Comparison of ENCODE assay signal across 24 cellular contexts in genomic region chr5:129358069-129358468, GRCh38.
A peak's percentile ranks its signal among the peaks of the same experiment; 100 is the strongest.
DNase-seq lines count a peak whose midpoint lies in the region; ATAC-seq and TF ChIP-seq lines count a peak whose summit lies in the region.
"Had no signal": no experiment of that assay in that cellular context is flagged by ENCODE, and none has a peak within 500 bp of the region (broad histone marks: within the 10 kb centered on the region; RNA-seq: fewer than 3 reads in every experiment).

No MANE protein-coding gene starts in this region.

- 0 out of 2 replicates have a peak overlapping the region, but pooled peaks have one; percentile 39 for H2AFZ ChIP-seq in PC-9

- H3K9ac ChIP-seq in endodermal cell (ENCODE audit: extremely low read depth, low read length, poor library complexity, severe bottlenecking): no peak overlapping the region
- no peak overlapping the region for H3K9ac ChIP-seq in mesendoderm (ENCODE audit: low read length)
- H3K9ac ChIP-seq: BLaER1 had no signal

- no peak overlapping the region for H2BK15ac ChIP-seq in mesendoderm (replicated peaks; ENCODE audit: low read depth)

- peaks cover 7% of the 10 kb centered on the region for H3K4me1 Mint-ChIP-seq in endodermal cell
- H3K4me1 Mint-ChIP-seq: CD14-positive monocyte; CD4-positive, alpha-beta memory T cell; CD4-positive, CD25-positive, alpha-beta regulatory T cell; CD8-positive, alpha-beta memory T cell had no signal

- H3K9me2 ChIP-seq in PC-9 (ENCODE audit: insufficient read depth): no peaks in the 10 kb centered on the region

- H3K56ac ChIP-seq in mesendoderm (ENCODE audit: low read length): no peak overlapping the region

- H3K27ac Mint-ChIP-seq in endodermal cell: no peak overlapping the region
- H3K27ac Mint-ChIP-seq: CD14-positive monocyte; CD4-positive, alpha-beta memory T cell; CD4-positive, CD25-positive, alpha-beta regulatory T cell; CD8-positive, alpha-beta memory T cell had no signal

- no peaks in the 10 kb centered on the region for H3K36me3 Mint-ChIP-seq in endodermal cell (ENCODE audit: low read depth)
- H3K36me3 Mint-ChIP-seq: CD14-positive monocyte; CD4-positive, alpha-beta memory T cell; CD4-positive, CD25-positive, alpha-beta regulatory T cell had no signal

- H3K27me3 ChIP-seq in PC-9 (ENCODE audit: insufficient read depth, low read depth) (no peaks in the 10 kb centered on the region), endodermal cell (ENCODE audit: control insufficient read depth, insufficient read depth, low read length, poor library complexity, severe bottlenecking) (no peaks in the 10 kb centered on the region), mesendoderm (ENCODE audit: insufficient read depth, low read length, poor library complexity) (no peaks in the 10 kb centered on the region), lower lobe of right lung (ENCODE audit: low read depth) (no peaks in the 10 kb centered on the region), right atrium auricular region (no peaks in the 10 kb centered on the region)
- H3K27me3 ChIP-seq: BE2C, BLaER1 had no signal

- H3K27ac ChIP-seq in PC-9 (no peak overlapping the region), endodermal cell (ENCODE audit: low read depth, low read length) (no peak overlapping the region), mesendoderm (ENCODE audit: low read depth, low read length) (no peak overlapping the region), lower lobe of right lung (no peak overlapping the region), right atrium auricular region (no peak overlapping the region)
- H3K27ac ChIP-seq: 22Rv1, BLaER1 had no signal

- H2BK5ac ChIP-seq in mesendoderm (ENCODE audit: low read length): no peak overlapping the region

- H3K4me1 ChIP-seq in PC-9 (replicated peaks; ENCODE audit: insufficient read depth): no peaks in the 10 kb centered on the region
- H3K4me1 ChIP-seq in endodermal cell (ENCODE audit: control insufficient read depth, insufficient read depth, low read length): no peaks in the 10 kb centered on the region
- H3K4me1 ChIP-seq in mesendoderm (ENCODE audit: control insufficient read depth, low read depth, low read length): no peaks in the 10 kb centered on the region
- no peaks in the 10 kb centered on the region for H3K4me1 ChIP-seq in lower lobe of right lung
- no peaks in the 10 kb centered on the region for H3K4me1 ChIP-seq in right atrium auricular region
- H3K4me1 ChIP-seq: BLaER1 had no signal

- POLR2A ChIA-PET in PC-9 (lab: Charles Lee; ENCODE audit: unreplicated experiment): no interaction called here

- H3K18ac ChIP-seq in mesendoderm (ENCODE audit: low read length): no peak overlapping the region

- intact Hi-C loops in PC-9 (cut with micrococcal nuclease; ENCODE audit: unreplicated experiment): no loop called here
- intact Hi-C loops in lower lobe of right lung (cut with DNase I): no loop called here

- H3K79me1 ChIP-seq in mesendoderm (ENCODE audit: low read length): no peaks in the 10 kb centered on the region

- H3K9me3 Mint-ChIP-seq in endodermal cell: no peaks in the 10 kb centered on the region
- H3K9me3 Mint-ChIP-seq: CD14-positive monocyte had no signal

- no peak for ATAC-seq in lower lobe of right lung

- H3K9me3 ChIP-seq in PC-9 (ENCODE audit: insufficient read depth, low read depth): no peaks in the 10 kb centered on the region
- H3K9me3 ChIP-seq in endodermal cell (ENCODE audit: control insufficient read depth, low read length): no peaks in the 10 kb centered on the region
- no peaks in the 10 kb centered on the region for H3K9me3 ChIP-seq in lower lobe of right lung
- no peaks in the 10 kb centered on the region for H3K9me3 ChIP-seq in right atrium auricular region
- H3K9me3 ChIP-seq: BE2C, BLaER1 had no signal

- no peak overlapping the region for H3K4ac ChIP-seq in mesendoderm (ENCODE audit: low read depth, low read length)

- H3K27me3 Mint-ChIP-seq in endodermal cell (ENCODE audit: insufficient read depth): no peaks in the 10 kb centered on the region
- H3K27me3 Mint-ChIP-seq: CD4-positive, alpha-beta memory T cell; CD4-positive, CD25-positive, alpha-beta regulatory T cell; CD8-positive, alpha-beta memory T cell had no signal

- H3K36me3 ChIP-seq in PC-9 (ENCODE audit: low read depth) (no peaks in the 10 kb centered on the region), endodermal cell (ENCODE audit: control insufficient read depth, insufficient read depth, low read length) (no peaks in the 10 kb centered on the region), mesendoderm (ENCODE audit: control insufficient read depth, insufficient read depth, low read length) (no peaks in the 10 kb centered on the region), lower lobe of right lung (no peaks in the 10 kb centered on the region), right atrium auricular region (no peaks in the 10 kb centered on the region)
- H3K36me3 ChIP-seq: BE2C, BLaER1 had no signal

- H3K79me2 ChIP-seq in PC-9 (ENCODE audit: low read depth): no peaks in the 10 kb centered on the region
- no peaks in the 10 kb centered on the region for H3K79me2 ChIP-seq in mesendoderm (ENCODE audit: control insufficient read depth, insufficient read depth, low read length)

- H4K8ac ChIP-seq in mesendoderm (ENCODE audit: low read depth, low read length): no peak overlapping the region

- peak; percentile 33 for DNase-seq in ELF-1 (ENCODE audit: low read depth, low spot score)
- no peak for DNase-seq in PC-9
- peak; percentile 66 for DNase-seq in endodermal cell
- peak; percentile 14 for DNase-seq in mesendoderm
- no peak for DNase-seq in 8988T
- DNase-seq in lower lobe of right lung: no peak
- no peak for DNase-seq in NCI-H2196 (lab: John Stamatoyannopoulos, UW; ENCODE audit: unreplicated experiment)
- no peak for DNase-seq in right atrium auricular region (ENCODE audit: low spot score)
- DNase-seq: ACHN; BE2C; C1 segment of cervical spinal cord; CD4-positive, alpha-beta memory T cell; CD4-positive, CD25-positive, alpha-beta regulatory T cell; CD8-positive, alpha-beta memory T cell; COR-L47; DMS 273 treated with DMSO at 0.1 percent for 48 hours; DMS153; DMS79; DND-41; EL; GF-D8 had no signal

- H3K4me2 ChIP-seq in PC-9 (no peak overlapping the region), mesendoderm (ENCODE audit: low read length) (no peak overlapping the region)
- H3K4me2 ChIP-seq: BLaER1 had no signal

- H2AK5ac ChIP-seq in mesendoderm (ENCODE audit: low read length): no peak overlapping the region

- no peaks in the 10 kb centered on the region for H4K20me1 ChIP-seq in PC-9 (ENCODE audit: insufficient read depth)
- H4K20me1 ChIP-seq: BLaER1 had no signal

- TF ChIP-seq CTCF in PC-9 (conservative IDR thresholded peaks at IDR 0.05) (no peak), endodermal cell (conservative IDR thresholded peaks at IDR 0.05) (no peak), lower lobe of right lung (IDR thresholded peaks at IDR 0.05) (no peak), right atrium auricular region (IDR thresholded peaks at IDR 0.05) (no peak)

- no peaks in the 10 kb centered on the region for H3F3A ChIP-seq in PC-9 (ENCODE audit: insufficient read depth, low read depth)

- H3K23ac ChIP-seq in mesendoderm (ENCODE audit: low read length): no peak overlapping the region

- no peak overlapping the region for H4K5ac ChIP-seq in mesendoderm (ENCODE audit: low read length)

- 87% methylated on average over 3 of the region's 3 CpGs; no CpG with 5 or more reads in 1 of the 2 experiments for WGBS in endodermal cell (ENCODE audit: insufficient coverage in 1 of 2, insufficient read length in 1 of 2), 2 experiments
- no CpG with 5 or more reads among the region's 3 CpGs for WGBS in mesendoderm (ENCODE audit: extremely low coverage, insufficient coverage, low lambda C conversion rate)

- no peak overlapping the region for H3K4me3 ChIP-seq in PC-9
- H3K4me3 ChIP-seq in endodermal cell (ENCODE audit: low read length): no peak overlapping the region
- H3K4me3 ChIP-seq in mesendoderm (ENCODE audit: low read length): no peak overlapping the region
- H3K4me3 ChIP-seq in lower lobe of right lung: no peak overlapping the region
- no peak overlapping the region for H3K4me3 ChIP-seq in right atrium auricular region
- H3K4me3 ChIP-seq: BLaER1 had no signal

- H3K4me3 Mint-ChIP-seq in endodermal cell: no peak overlapping the region
- H3K4me3 Mint-ChIP-seq: CD14-positive monocyte; CD4-positive, alpha-beta memory T cell; CD4-positive, CD25-positive, alpha-beta regulatory T cell; CD8-positive, alpha-beta memory T cell had no signal

- no peak overlapping the region for H2BK120ac ChIP-seq in mesendoderm (ENCODE audit: low read depth, low read length)

- BruUV-seq in PC-9 (replicated peaks; lab: Mats Ljungman, UMichigan): no TSS peak

- CTCF ChIA-PET in PC-9 (lab: Charles Lee): interaction anchor here (0.6 kb wide), 1 partner anchor 1017 kb away, joined by 3 read pairs; no protein-coding TSS in a partner anchor

Comparison
In these comparisons a context has a peak if more than half of its experiments do, and no peak if none do; other contexts are left out.
1. DNase-seq: peak in ELF-1 (single experiment), endodermal cell (single experiment) and mesendoderm (single experiment); none in PC-9 (0 of 2), 8988T (single experiment), lower lobe of right lung (single experiment), NCI-H2196 (single experiment) and right atrium auricular region (single experiment).